27 cellular contexts compared by ENCODE assay signal in genomic region chr7:159050703-159051102, GRCh38.
A peak's percentile ranks its signal among the peaks of the same experiment; 100 is the strongest.
DNase-seq lines count a peak whose midpoint lies in the region; ATAC-seq lines count a peak whose summit lies in the region.
"Had no signal": no experiment of that assay in that cellular context is flagged by ENCODE, and none has a peak within 500 bp of the region (broad histone marks: within the 10 kb centered on the region; RNA-seq: fewer than 3 reads in every experiment).

No MANE protein-coding gene starts in this region.

- no peak for DNase-seq in activated T-cell treated with anti-CD3 and anti-CD28 coated beads, Interleukin-2, amount 50 U/mL, for 72 hours
- DNase-seq in activated T-cell treated with anti-CD3 and anti-CD28 coated beads, Interleukin-2, amount 50 U/mL, for 4 hours = no peak
- peak; percentile 96 for DNase-seq in Jurkat, Clone E6-1 (ENCODE audit: low read depth, low spot score)
- no peak for DNase-seq in OCI-M2 (lab: John Stamatoyannopoulos, UW; ENCODE audit: unreplicated experiment)
- DNase-seq: AML-193; CD8-positive, alpha-beta memory T cell; DMS 273 treated with DMSO at 0.1 percent for 48 hours; DMS79; GF-D8; GM23248; H7; NCI-H1048; NCI-H1417 treated with DMSO at 0.1 percent for 48 hours; NCI-H1694 treated with DMSO at 0.1 percent for 48 hours; NCI-H2081 treated with DMSO at 0.1 percent for 48 hours; NCI-H2171; NCI-H226; NCI-H510A; NCI-H69; SIG-M5 had no signal

- WGBS in thymus = 8% methylated on average over 2 of the region's 2 CpGs

- peak overlapping the region; percentile 10 to 85 for H3K4me3 Mint-ChIP-seq in activated T-cell treated with anti-CD3 and anti-CD28 coated beads, Interleukin-2, amount 50 U/mL, for 72 hours
- H3K4me3 Mint-ChIP-seq in activated T-cell treated with anti-CD3 and anti-CD28 coated beads, Interleukin-2, amount 50 U/mL, for 4 hours = no peak overlapping the region
- H3K4me3 Mint-ChIP-seq in T-helper 1 cell treated with Interleukin-12 subunit alpha and Interleukin-12 subunit beta and Interleukin-4 antibody, amounts not matched to agents 30 μg/mL and 1 μg/mL, for 36 hours = peak overlapping the region; percentile 42
- H3K4me3 Mint-ChIP-seq: CD8-positive, alpha-beta memory T cell had no signal

- H3K36me3 Mint-ChIP-seq in activated T-cell treated with anti-CD3 and anti-CD28 coated beads, Interleukin-2, amount 50 U/mL, for 72 hours (ENCODE audit: insufficient read depth in 2 of 2) = peaks cover 0 to 4% of the 10 kb centered on the region in 2 donors
- H3K36me3 Mint-ChIP-seq in activated T-cell treated with anti-CD3 and anti-CD28 coated beads, Interleukin-2, amount 50 U/mL, for 4 hours (ENCODE audit: insufficient read depth) = no peaks in the 10 kb centered on the region
- peaks cover 6% of the 10 kb centered on the region for H3K36me3 Mint-ChIP-seq in T-helper 1 cell treated with Interleukin-12 subunit alpha and Interleukin-12 subunit beta and Interleukin-4 antibody, amounts not matched to agents 30 μg/mL and 1 μg/mL, for 36 hours (ENCODE audit: low read depth)

- no peak for ATAC-seq in activated T-cell treated with anti-CD3 and anti-CD28 coated beads, Interleukin-2, amount 50 U/mL, for 72 hours (replicated peaks in 1 of 2)
- no peak for ATAC-seq in activated T-cell treated with anti-CD3 and anti-CD28 coated beads, Interleukin-2, amount 50 U/mL, for 4 hours
- ATAC-seq in GM18873 (IDR thresholded peaks at IDR 0.05; ENCODE audit: low FRiP score, unreplicated experiment) = no peak
- ATAC-seq: HepG2, K562 had no signal

- peak overlapping the region; percentile 21 for H3K4me3 ChIP-seq in Jurkat, Clone E6-1 (ENCODE audit: low read length)
- H3K4me3 ChIP-seq in thymus (ENCODE audit: low read length) = peak overlapping the region; percentile 14
- H3K4me3 ChIP-seq: GM23248, K562, SK-N-MC had no signal

- peaks cover 33% of the 10 kb centered on the region for H3K4me1 Mint-ChIP-seq in activated T-cell treated with anti-CD3 and anti-CD28 coated beads, Interleukin-2, amount 50 U/mL, for 72 hours (ENCODE audit: low read depth)
- H3K4me1 Mint-ChIP-seq in activated T-cell treated with anti-CD3 and anti-CD28 coated beads, Interleukin-2, amount 50 U/mL, for 4 hours (ENCODE audit: low read depth) = peaks cover 2% of the 10 kb centered on the region
- peaks cover 25% of the 10 kb centered on the region for H3K4me1 Mint-ChIP-seq in T-helper 1 cell treated with Interleukin-12 subunit alpha and Interleukin-12 subunit beta and Interleukin-4 antibody, amounts not matched to agents 30 μg/mL and 1 μg/mL, for 36 hours (ENCODE audit: low read depth)
- H3K4me1 Mint-ChIP-seq: CD8-positive, alpha-beta memory T cell had no signal

- peak overlapping the region; percentile 83 for H3K27ac ChIP-seq in thymus (ENCODE audit: low read depth)
- H3K27ac ChIP-seq: C4-2B, GM23248, SK-N-MC had no signal

- peaks cover 14% of the 10 kb centered on the region for H3K27me3 Mint-ChIP-seq in activated T-cell treated with anti-CD3 and anti-CD28 coated beads, Interleukin-2, amount 50 U/mL, for 72 hours (ENCODE audit: low read depth)
- peaks cover 5% of the 10 kb centered on the region for H3K27me3 Mint-ChIP-seq in activated T-cell treated with anti-CD3 and anti-CD28 coated beads, Interleukin-2, amount 50 U/mL, for 4 hours (ENCODE audit: low read depth)
- H3K27me3 Mint-ChIP-seq in T-helper 1 cell treated with Interleukin-12 subunit alpha and Interleukin-12 subunit beta and Interleukin-4 antibody, amounts not matched to agents 30 μg/mL and 1 μg/mL, for 36 hours (ENCODE audit: low read depth) = peaks cover 4% of the 10 kb centered on the region

- no peaks in the 10 kb centered on the region for H3K9me3 ChIP-seq in thymus (ENCODE audit: control insufficient read depth)

- no peaks in the 10 kb centered on the region for H3K27me3 ChIP-seq in thymus (ENCODE audit: control insufficient read depth, insufficient read depth)

- peaks cover 6% of the 10 kb centered on the region for H3K36me3 ChIP-seq in thymus (ENCODE audit: control insufficient read depth, insufficient read depth)

- H3K4me1 ChIP-seq in thymus (ENCODE audit: control insufficient read depth, insufficient read depth, low read length) = peaks cover 21% of the 10 kb centered on the region

- no peaks in the 10 kb centered on the region for H3K9me3 Mint-ChIP-seq in activated T-cell treated with anti-CD3 and anti-CD28 coated beads, Interleukin-2, amount 50 U/mL, for 72 hours
- peaks cover 7% of the 10 kb centered on the region for H3K9me3 Mint-ChIP-seq in activated T-cell treated with anti-CD3 and anti-CD28 coated beads, Interleukin-2, amount 50 U/mL, for 4 hours
- H3K9me3 Mint-ChIP-seq in T-helper 1 cell treated with Interleukin-12 subunit alpha and Interleukin-12 subunit beta and Interleukin-4 antibody, amounts not matched to agents 30 μg/mL and 1 μg/mL, for 36 hours = peaks cover 8% of the 10 kb centered on the region

- no peak overlapping the region for H3K27ac Mint-ChIP-seq in activated T-cell treated with anti-CD3 and anti-CD28 coated beads, Interleukin-2, amount 50 U/mL, for 72 hours
- H3K27ac Mint-ChIP-seq in T-helper 1 cell treated with Interleukin-12 subunit alpha and Interleukin-12 subunit beta and Interleukin-4 antibody, amounts not matched to agents 30 μg/mL and 1 μg/mL, for 36 hours = peak overlapping the region; percentile 43
- H3K27ac Mint-ChIP-seq: CD8-positive, alpha-beta memory T cell had no signal
